Comparison of ENCODE assay signal across 1 cellular context in genomic region chr15:64249842-64250575, GRCh38.
TF ChIP-seq lines count a peak whose summit lies in the region.

No MANE protein-coding gene starts in this region.

TF ChIP-seq in HEK293, 187 proteins besides CTCF, POLR2A, EP300 and RAD21 (continued from another document):
- TF ChIP-seq ZNF843 (tag by site-specific recombination; IDR thresholded peaks at IDR 0.05) (peak; percentile 66; the same call in 1 of the 2 replicates), ZBTB6 (tag by site-specific recombination; IDR thresholded peaks at IDR 0.05) (no peak), ZNF18 (tag by site-specific recombination; IDR thresholded peaks at IDR 0.05) (0 out of 2 replicates have a peak, but pooled peaks have one; percentile 32), ZNF221 (tag by site-specific recombination; IDR thresholded peaks at IDR 0.05; ENCODE audit: borderline replicate concordance) (no peak), ZNF529 (tag by site-specific recombination; IDR thresholded peaks at IDR 0.05; ENCODE audit: insufficient replicate concordance) (no peak), ZNF626 (tag by site-specific recombination; IDR thresholded peaks at IDR 0.05) (no peak), ZNF707 (tag by site-specific recombination; IDR thresholded peaks at IDR 0.05) (no peak), ZNF324 (tag by site-specific recombination; IDR thresholded peaks at IDR 0.05) (no peak), ZXDB (tag by site-specific recombination; IDR thresholded peaks at IDR 0.05) (0 out of 2 replicates have a peak, but pooled peaks have one; percentile 32), ZNF10 (tag by site-specific recombination; IDR thresholded peaks at IDR 0.05) (no peak), ZSCAN4 (tag by site-specific recombination; IDR thresholded peaks at IDR 0.05) (no peak), ZNF214 (tag by site-specific recombination; IDR thresholded peaks at IDR 0.05; ENCODE audit: borderline replicate concordance) (no peak), ZNF549 (tag by site-specific recombination; IDR thresholded peaks at IDR 0.05) (no peak), WT1 (tag by site-specific recombination; IDR thresholded peaks at IDR 0.05) (no peak), ZNF610 (tag by site-specific recombination; IDR thresholded peaks at IDR 0.05; ENCODE audit: borderline replicate concordance) (no peak), ZNF184 (tag by site-specific recombination; IDR thresholded peaks at IDR 0.05) (no peak), HOXC10 (CRISPR knock-in tag; IDR thresholded peaks at IDR 0.05) (no peak), ZNF248 (tag by site-specific recombination; IDR thresholded peaks at IDR 0.05) (no peak), OSR2 (tag by site-specific recombination; IDR thresholded peaks at IDR 0.05) (peak; percentile 50; the same call in 1 of the 2 replicates), ZNF629 (tag by site-specific recombination; IDR thresholded peaks at IDR 0.05) (no peak), ZNF211 (tag by site-specific recombination; IDR thresholded peaks at IDR 0.05; ENCODE audit: low read depth) (no peak), FEZF1 (tag by site-specific recombination; IDR thresholded peaks at IDR 0.05) (peak; percentile 93), IKZF3 (tag by site-specific recombination; IDR thresholded peaks at IDR 0.05) (no peak), ZNF561 (tag by site-specific recombination; IDR thresholded peaks at IDR 0.05; ENCODE audit: borderline replicate concordance) (no peak), ZBTB11 (tag by site-specific recombination; conservative IDR thresholded peaks at IDR 0.05; ENCODE audit: low read depth) (no peak)
